Comparison of ENCODE assay signal across 1 cellular context in genomic region chr5:132263548-132264261, GRCh38.
TF ChIP-seq lines count a peak whose summit lies in the region.

No MANE protein-coding gene starts in this region.

TF ChIP-seq in K562, 482 proteins besides CTCF, POLR2A, EP300 and RAD21 (continued from another document):
- TF ChIP-seq, protein P1, sequence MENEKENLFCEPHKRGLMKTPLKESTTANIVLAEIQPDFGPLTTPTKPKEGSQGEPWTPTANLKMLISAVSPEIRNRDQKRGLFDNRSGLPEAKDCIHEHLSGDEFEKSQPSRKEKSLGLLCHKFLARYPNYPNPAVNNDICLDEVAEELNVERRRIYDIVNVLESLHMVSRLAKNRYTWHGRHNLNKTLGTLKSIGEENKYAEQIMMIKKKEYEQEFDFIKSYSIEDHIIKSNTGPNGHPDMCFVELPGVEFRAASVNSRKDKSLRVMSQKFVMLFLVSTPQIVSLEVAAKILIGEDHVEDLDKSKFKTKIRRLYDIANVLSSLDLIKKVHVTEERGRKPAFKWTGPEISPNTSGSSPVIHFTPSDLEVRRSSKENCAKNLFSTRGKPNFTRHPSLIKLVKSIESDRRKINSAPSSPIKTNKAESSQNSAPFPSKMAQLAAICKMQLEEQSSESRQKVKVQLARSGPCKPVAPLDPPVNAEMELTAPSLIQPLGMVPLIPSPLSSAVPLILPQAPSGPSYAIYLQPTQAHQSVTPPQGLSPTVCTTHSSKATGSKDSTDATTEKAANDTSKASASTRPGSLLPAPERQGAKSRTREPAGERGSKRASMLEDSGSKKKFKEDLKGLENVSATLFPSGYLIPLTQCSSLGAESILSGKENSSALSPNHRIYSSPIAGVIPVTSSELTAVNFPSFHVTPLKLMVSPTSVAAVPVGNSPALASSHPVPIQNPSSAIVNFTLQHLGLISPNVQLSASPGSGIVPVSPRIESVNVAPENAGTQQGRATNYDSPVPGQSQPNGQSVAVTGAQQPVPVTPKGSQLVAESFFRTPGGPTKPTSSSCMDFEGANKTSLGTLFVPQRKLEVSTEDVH (IDR thresholded peaks at IDR 0.05; ENCODE audit: low read depth, partially characterized antibody) = no peak
- TF ChIP-seq, protein P2, sequence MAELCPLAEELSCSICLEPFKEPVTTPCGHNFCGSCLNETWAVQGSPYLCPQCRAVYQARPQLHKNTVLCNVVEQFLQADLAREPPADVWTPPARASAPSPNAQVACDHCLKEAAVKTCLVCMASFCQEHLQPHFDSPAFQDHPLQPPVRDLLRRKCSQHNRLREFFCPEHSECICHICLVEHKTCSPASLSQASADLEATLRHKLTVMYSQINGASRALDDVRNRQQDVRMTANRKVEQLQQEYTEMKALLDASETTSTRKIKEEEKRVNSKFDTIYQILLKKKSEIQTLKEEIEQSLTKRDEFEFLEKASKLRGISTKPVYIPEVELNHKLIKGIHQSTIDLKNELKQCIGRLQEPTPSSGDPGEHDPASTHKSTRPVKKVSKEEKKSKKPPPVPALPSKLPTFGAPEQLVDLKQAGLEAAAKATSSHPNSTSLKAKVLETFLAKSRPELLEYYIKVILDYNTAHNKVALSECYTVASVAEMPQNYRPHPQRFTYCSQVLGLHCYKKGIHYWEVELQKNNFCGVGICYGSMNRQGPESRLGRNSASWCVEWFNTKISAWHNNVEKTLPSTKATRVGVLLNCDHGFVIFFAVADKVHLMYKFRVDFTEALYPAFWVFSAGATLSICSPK (IDR thresholded peaks at IDR 0.05; ENCODE audit: borderline replicate concordance) = no peak
- TF ChIP-seq NBN (IDR thresholded peaks at IDR 0.05; ENCODE audit: low read depth) = no peak
- no peak for TF ChIP-seq ZEB2 (IDR thresholded peaks at IDR 0.05)
- TF ChIP-seq PHTF2 (CRISPR knock-in tag; IDR thresholded peaks at IDR 0.05) = no peak
- TF ChIP-seq JUND (IDR thresholded peaks at IDR 0.05; ENCODE audit: borderline replicate concordance, low read depth, low read length) = 0 out of 2 replicates have a peak, but pooled peaks have one; percentile 7
- no peak for TF ChIP-seq JUND (tag; IDR thresholded peaks at IDR 0.05; ENCODE audit: borderline replicate concordance, low read depth, low read length)
- TF ChIP-seq RUNX1 (IDR thresholded peaks at IDR 0.05; ENCODE audit: low read depth) = no peak
- TF ChIP-seq CHD1 (IDR thresholded peaks at IDR 0.05; ENCODE audit: low read length) = no peak
- TF ChIP-seq KDM4B (IDR thresholded peaks at IDR 0.05; ENCODE audit: borderline replicate concordance in 2 of 2, low read depth in 1 of 2) = no peak
- peak; percentile 55; the same call in 1 of the 2 replicates for TF ChIP-seq JUN (IDR thresholded peaks at IDR 0.05; ENCODE audit: borderline replicate concordance, low read depth, low read length)
- no peak for TF ChIP-seq JUN (CRISPR knock-in tag; IDR thresholded peaks at IDR 0.05; ENCODE audit: borderline replicate concordance)
- no peak for TF ChIP-seq HIVEP1 (CRISPR knock-in tag; IDR thresholded peaks at IDR 0.05)
- TF ChIP-seq SLC30A9 (CRISPR knock-in tag; IDR thresholded peaks at IDR 0.05) = no peak
- no peak for TF ChIP-seq MECOM (CRISPR knock-in tag; IDR thresholded peaks at IDR 0.05)
- TF ChIP-seq, protein P3, sequence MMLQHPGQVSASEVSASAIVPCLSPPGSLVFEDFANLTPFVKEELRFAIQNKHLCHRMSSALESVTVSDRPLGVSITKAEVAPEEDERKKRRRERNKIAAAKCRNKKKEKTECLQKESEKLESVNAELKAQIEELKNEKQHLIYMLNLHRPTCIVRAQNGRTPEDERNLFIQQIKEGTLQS (IDR thresholded peaks at IDR 0.05) = peak; percentile 81
- TF ChIP-seq, protein P3 (CRISPR knock-in tag; conservative IDR thresholded peaks at IDR 0.05) = no peak
- TF ChIP-seq, protein P4, sequence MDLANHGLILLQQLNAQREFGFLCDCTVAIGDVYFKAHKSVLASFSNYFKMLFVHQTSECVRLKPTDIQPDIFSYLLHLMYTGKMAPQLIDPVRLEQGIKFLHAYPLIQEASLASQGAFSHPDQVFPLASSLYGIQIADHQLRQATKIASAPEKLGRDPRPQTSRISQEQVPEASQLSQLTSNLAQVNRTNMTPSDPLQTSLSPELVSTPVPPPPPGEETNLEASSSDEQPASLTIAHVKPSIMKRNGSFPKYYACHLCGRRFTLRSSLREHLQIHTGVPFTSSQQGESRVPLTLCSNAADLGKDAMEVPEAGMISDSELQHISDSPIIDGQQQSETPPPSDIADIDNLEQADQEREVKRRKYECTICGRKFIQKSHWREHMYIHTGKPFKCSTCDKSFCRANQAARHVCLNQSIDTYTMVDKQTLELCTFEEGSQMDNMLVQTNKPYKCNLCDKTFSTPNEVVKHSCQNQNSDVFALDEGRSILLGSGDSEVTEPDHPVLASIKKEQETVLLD (IDR thresholded peaks at IDR 0.05) = no peak
- no peak for TF ChIP-seq ARID3B (CRISPR knock-in tag; IDR thresholded peaks at IDR 0.05; ENCODE audit: borderline replicate concordance)
- TF ChIP-seq CHD4 (IDR thresholded peaks at IDR 0.05; ENCODE audit: insufficient read depth, insufficient replicate concordance, low read depth, low read length, poor library complexity, severe bottlenecking) = no peak
- no peak for TF ChIP-seq BRD4 (IDR thresholded peaks at IDR 0.05)
- peak; percentile 42; the same call in 1 of the 2 replicates for TF ChIP-seq NFIC (IDR thresholded peaks at IDR 0.05)
- no peak for TF ChIP-seq ZNF23 (CRISPR knock-in tag; IDR thresholded peaks at IDR 0.05)
- TF ChIP-seq ZNF146 (CRISPR knock-in tag; IDR thresholded peaks at IDR 0.05; ENCODE audit: unreplicated experiment) = no peak
- TF ChIP-seq SMARCA4 (IDR thresholded peaks at IDR 0.05) = peak; percentile 24; the same call in 1 of the 2 replicates
- TF ChIP-seq, protein P5, sequence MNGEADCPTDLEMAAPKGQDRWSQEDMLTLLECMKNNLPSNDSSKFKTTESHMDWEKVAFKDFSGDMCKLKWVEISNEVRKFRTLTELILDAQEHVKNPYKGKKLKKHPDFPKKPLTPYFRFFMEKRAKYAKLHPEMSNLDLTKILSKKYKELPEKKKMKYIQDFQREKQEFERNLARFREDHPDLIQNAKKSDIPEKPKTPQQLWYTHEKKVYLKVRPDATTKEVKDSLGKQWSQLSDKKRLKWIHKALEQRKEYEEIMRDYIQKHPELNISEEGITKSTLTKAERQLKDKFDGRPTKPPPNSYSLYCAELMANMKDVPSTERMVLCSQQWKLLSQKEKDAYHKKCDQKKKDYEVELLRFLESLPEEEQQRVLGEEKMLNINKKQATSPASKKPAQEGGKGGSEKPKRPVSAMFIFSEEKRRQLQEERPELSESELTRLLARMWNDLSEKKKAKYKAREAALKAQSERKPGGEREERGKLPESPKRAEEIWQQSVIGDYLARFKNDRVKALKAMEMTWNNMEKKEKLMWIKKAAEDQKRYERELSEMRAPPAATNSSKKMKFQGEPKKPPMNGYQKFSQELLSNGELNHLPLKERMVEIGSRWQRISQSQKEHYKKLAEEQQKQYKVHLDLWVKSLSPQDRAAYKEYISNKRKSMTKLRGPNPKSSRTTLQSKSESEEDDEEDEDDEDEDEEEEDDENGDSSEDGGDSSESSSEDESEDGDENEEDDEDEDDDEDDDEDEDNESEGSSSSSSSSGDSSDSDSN (IDR thresholded peaks at IDR 0.05; ENCODE audit: borderline replicate concordance in 1 of 2, low read depth in 2 of 2, low read length in 2 of 2) = no peak
- TF ChIP-seq MYNN (IDR thresholded peaks at IDR 0.05) = no peak
- TF ChIP-seq MYNN (CRISPR knock-in tag; IDR thresholded peaks at IDR 0.05) = no peak
- peak; percentile 51; the same call in 1 of the 2 replicates for TF ChIP-seq ZBTB7A (IDR thresholded peaks at IDR 0.05; ENCODE audit: borderline replicate concordance, control insufficient read depth, low read depth, low read length)
